Comparison of ENCODE assay signal across 8 cellular contexts in genomic region chr2:227473019-227473461, GRCh38. TPM values are rescaled to one million over a fixed set of nuclear protein-coding genes. Genes with fewer than 3 reads are reported as not detected.
DNase-seq lines count a peak whose midpoint lies in the region; ATAC-seq and TF ChIP-seq lines count a peak whose summit lies in the region.

No MANE protein-coding gene starts in this region.

- no peak for TF ChIP-seq CTCF in body of pancreas (IDR thresholded peaks at IDR 0.05)

- TF ChIP-seq POLR2A in body of pancreas (IDR thresholded peaks at IDR 0.05), result no peak

- H3K9me3 ChIP-seq in body of pancreas, result no peaks in the 10 kb centered on the region
- H3K9me3 ChIP-seq in mucosa of rectum (ENCODE audit: control insufficient read depth in 2 of 2, low read length in 2 of 2), result no peaks in the 10 kb centered on the region

- H3K9ac ChIP-seq in mucosa of rectum (ENCODE audit: low read depth in 1 of 2, low read length in 2 of 2), result peak overlapping the region; percentile 68 to 79

- no peak for ATAC-seq in body of pancreas
- ATAC-seq in HG03095 (IDR thresholded peaks at IDR 0.05; ENCODE audit: unreplicated experiment), result no peak
- no peak for ATAC-seq in GM21619 (IDR thresholded peaks at IDR 0.05; ENCODE audit: unreplicated experiment)

- 0 to 1% methylated on average over 15 to 19 of the region's 19 CpGs for WGBS in body of pancreas, 2 donors

- DNase-seq in EL, result peak; percentile 32
- peak; percentile 50 for DNase-seq in NCI-H1105 (lab: John Stamatoyannopoulos, UW)
- DNase-seq in body of pancreas, result no peak
- no peak for DNase-seq in stimulated activated CD4-positive, alpha-beta T cell treated with anti-CD3 and anti-CD28 coated beads, Interleukin-4, amount 100 ng/mL, for 4 hours
- DNase-seq in NCI-H1930 (lab: John Stamatoyannopoulos, UW), result no peak

- intact Hi-C loops in body of pancreas (cut with DNase I), result no loop called here

- H3K4me1 ChIP-seq in body of pancreas (peaks cover 37% of the 10 kb centered on the region), mucosa of rectum (ENCODE audit: control insufficient read depth in 2 of 2, insufficient read depth in 2 of 2, low read length in 2 of 2) (peaks cover 11 to 19% of the 10 kb centered on the region in 2 donors)

- H3K27me3 ChIP-seq in body of pancreas (no peaks in the 10 kb centered on the region), mucosa of rectum (ENCODE audit: control insufficient read depth in 2 of 2, insufficient read depth in 2 of 2, low read length in 2 of 2) (no peaks in the 10 kb centered on the region)

- H3K27ac ChIP-seq in body of pancreas, result peak overlapping the region; percentile 78 to 91 (median 84)
- peak overlapping the region in 1 of 2 donors; percentile 86 for H3K27ac ChIP-seq in mucosa of rectum (ENCODE audit: low read depth in 2 of 2, low read length in 2 of 2)

- H3K4me3 ChIP-seq in body of pancreas (peak overlapping the region; percentile 96 to 99), mucosa of rectum (ENCODE audit: low read length in 2 of 2) (peak overlapping the region; percentile 79 to 82)

- H3K36me3 ChIP-seq in body of pancreas (replicated peaks in 1 of 2; ENCODE audit: insufficient read depth in 1 of 2, low read depth in 2 of 2) (no peaks in the 10 kb centered on the region), mucosa of rectum (ENCODE audit: control insufficient read depth in 2 of 2, insufficient read depth in 2 of 2, low read length in 2 of 2) (no peaks in the 10 kb centered on the region)

RNA-seq across cellular contexts. Expression of gene AGFG1, which starts 1.1 kb away (rescaled TPM):
- total RNA-seq in body of pancreas, result 10 to 100 TPM; 10.2 to 16.1 TPM

Comparison
In these comparisons a context has a peak if more than half of its experiments do, and no peak if none do; other contexts are left out.
1. DNase-seq: peak in EL (single experiment) and NCI-H1105 (single experiment); none in body of pancreas (0 of 4), stimulated activated CD4-positive, alpha-beta T cell treated with anti-CD3 and anti-CD28 coated beads, Interleukin-4, amount 100 ng/mL, for 4 hours (0 of 2) and NCI-H1930 (0 of 2).